8 cellular contexts compared by ENCODE assay signal in genomic region chr3:61858054-61858453, GRCh38.
DNase-seq lines count a peak whose midpoint lies in the region; ATAC-seq and TF ChIP-seq lines count a peak whose summit lies in the region.
"Had no signal": no experiment of that assay in that cellular context is flagged by ENCODE, and none has a peak within 500 bp of the region (broad histone marks: within the 10 kb centered on the region; RNA-seq: fewer than 3 reads in every experiment).

No MANE protein-coding gene starts in this region.

- TF ChIP-seq POLR2A in esophagus squamous epithelium (IDR thresholded peaks at IDR 0.05) = no peak

- no peaks in the 10 kb centered on the region for H3K27me3 ChIP-seq in esophagus squamous epithelium

- DNase-seq in GM20000 (ENCODE audit: low spot score) (no peak), NCI-H69 (lab: John Stamatoyannopoulos, UW) (peak; percentile 35), esophagus squamous epithelium (lab: John Stamatoyannopoulos, UW) (no peak), renal cortical epithelial cell (ENCODE audit: low read depth) (peak; percentile 56)
- no peak for DNase-seq in activated T-cell treated with anti-CD3 and anti-CD28 coated beads, Interleukin-2, amount 50 U/mL, for 48 hours
- DNase-seq: H7 had no signal

- H3K9me3 ChIP-seq in esophagus squamous epithelium = no peaks in the 10 kb centered on the region

- intact Hi-C loops in esophagus squamous epithelium (cut with DNase I) = loop anchor here (10.0 kb wide), 2 partner anchors 293 to 327 kb away; partner anchors contain the start of gene PTPRG

- WGBS in esophagus squamous epithelium, 2 donors = 11 to 14% methylated on average over 2 of the region's 2 CpGs

- peak; percentile 22 for TF ChIP-seq CTCF in GM20000 (IDR thresholded peaks at IDR 0.05; ENCODE audit: extremely low read depth, missing control alignments)
- peak in 4 of 6 experiments; percentile 24 to 54 (median 44) for TF ChIP-seq CTCF in esophagus squamous epithelium (IDR thresholded peaks at IDR 0.05)

- H3K4me1 ChIP-seq in esophagus squamous epithelium = peaks cover 0 to 6% (median 0%) of the 10 kb centered on the region in 3 donors

- H3K36me3 ChIP-seq in esophagus squamous epithelium = no peaks in the 10 kb centered on the region

- ATAC-seq in HG02759 (IDR thresholded peaks at IDR 0.05; ENCODE audit: unreplicated experiment) (no peak), HG02678 (IDR thresholded peaks at IDR 0.05; ENCODE audit: unreplicated experiment) (no peak)

- H3K4me3 ChIP-seq in esophagus squamous epithelium = no peak overlapping the region

- no peak overlapping the region for H3K27ac ChIP-seq in esophagus squamous epithelium

Comparison
In these comparisons a context has a peak if more than half of its experiments do, and no peak if none do; other contexts are left out.
1. DNase-seq: peak in NCI-H69 (single experiment) and renal cortical epithelial cell (single experiment); none in GM20000 (single experiment), esophagus squamous epithelium (single experiment) and activated T-cell treated with anti-CD3 and anti-CD28 coated beads, Interleukin-2, amount 50 U/mL, for 48 hours (0 of 2).